ENCODE assay signal across 31 cellular contexts in the genomic region with DNA sequence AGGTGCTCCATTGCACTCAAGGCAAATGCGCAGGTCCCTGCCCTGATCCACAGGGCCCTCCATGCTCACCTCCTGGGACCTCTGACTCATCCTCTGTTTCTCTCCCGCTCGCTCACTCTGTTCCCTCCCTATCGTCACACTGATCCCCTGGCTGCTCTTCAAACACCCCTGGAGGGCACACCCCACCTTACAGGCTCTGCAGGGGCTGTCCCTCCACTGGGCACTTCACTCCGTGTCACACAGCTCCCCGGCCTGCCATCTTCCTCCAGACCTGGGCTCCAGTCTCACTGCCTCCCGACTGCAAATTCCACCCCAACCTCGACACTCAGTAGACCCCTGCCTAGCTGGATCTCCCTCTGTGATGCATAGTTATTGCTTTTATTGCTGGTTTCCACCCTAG.
"Had no signal": no experiment of that assay in that cellular context is flagged by ENCODE, and none has a peak within 500 bp of the region (broad histone marks: within the 10 kb centered on the region; RNA-seq: fewer than 3 reads in every experiment).

No MANE protein-coding gene starts in this region.

- H3K27ac ChIP-seq: breast epithelium, cardiac muscle cell, colonic mucosa, WERI-Rb-1 had no signal

- DNase-seq: activated CD4-positive, alpha-beta memory T cell treated with anti-CD3 and anti-CD28 coated beads, Interleukin-2, amount 10 ng/mL, durations not matched to agents 7 days and 5 days; activated CD4-positive, alpha-beta T cell treated with anti-CD3 and anti-CD28 coated beads for 4 hours; activated CD4-positive, alpha-beta T cell treated with anti-CD3 and anti-CD28 coated beads, Interleukin-2, amount 10 ng/mL, durations not matched to agents 7 days and 5 days; activated CD4-positive, alpha-beta T cell treated with anti-CD3 and anti-CD28 coated beads, Interleukin-2, amount 50 U/mL, for 4 hours; activated CD4-positive, CD25-positive, alpha-beta regulatory T cell; activated CD4-positive, CD25-positive, alpha-beta regulatory T cell treated with anti-CD3 and anti-CD28 coated beads, Interleukin-2, amount 50 U/mL, for 72 hours; activated CD8-positive, alpha-beta memory T cell treated with anti-CD3 and anti-CD28 coated beads, Interleukin-2, amount 50 U/mL, for 48 hours; activated gamma-delta T cell; activated naive CD4-positive, alpha-beta T cell; activated naive CD4-positive, alpha-beta T cell treated with anti-CD3 and anti-CD28 coated beads, Interleukin-2, amount 50 U/mL, for 16 hours; activated T-cell treated with anti-CD3 and anti-CD28 coated beads for 4 hours; activated T-cell treated with anti-CD3 and anti-CD28 coated beads, Interleukin-2, amount 50 U/mL, for 24 hours; activated T-cell treated with anti-CD3 and anti-CD28 coated beads, Interleukin-2, amount 50 U/mL, for 72 hours; amniotic stem cell; anterior cingulate cortex; central memory CD4-positive, alpha-beta T cell; cerebellar nuclear complex; colonic mucosa; effector CD8-positive, alpha-beta T cell; endodermal cell; foreskin fibroblast; head of caudate nucleus; T-helper 1 cell; T-helper 17 cell; T1000; WERI-Rb-1 had no signal

- H3K4me3 ChIP-seq: breast epithelium, cardiac muscle cell, colonic mucosa had no signal

- H3K27me3 Mint-ChIP-seq: activated CD4-positive, alpha-beta T cell treated with anti-CD3 and anti-CD28 coated beads, Interleukin-2, amount 10 ng/mL, durations not matched to agents 7 days and 5 days; activated naive CD8-positive, alpha-beta T cell; activated T-cell treated with anti-CD3 and anti-CD28 coated beads, Interleukin-2, amount 50 U/mL, for 24 hours had no signal

- H3K4me1 ChIP-seq: breast epithelium, colonic mucosa had no signal

- H3K4me1 Mint-ChIP-seq: activated CD4-positive, alpha-beta memory T cell treated with anti-CD3 and anti-CD28 coated beads, Interleukin-2, amount 10 ng/mL, durations not matched to agents 7 days and 5 days; activated CD4-positive, alpha-beta T cell treated with anti-CD3 and anti-CD28 coated beads, Interleukin-2, amount 10 ng/mL, durations not matched to agents 7 days and 5 days; endodermal cell had no signal

- H3K4me3 Mint-ChIP-seq: activated CD4-positive, alpha-beta memory T cell treated with anti-CD3 and anti-CD28 coated beads, Interleukin-2, amount 10 ng/mL, durations not matched to agents 7 days and 5 days; activated CD4-positive, alpha-beta T cell treated with anti-CD3 and anti-CD28 coated beads, Interleukin-2, amount 10 ng/mL, durations not matched to agents 7 days and 5 days; activated naive CD8-positive, alpha-beta T cell; activated T-cell treated with anti-CD3 and anti-CD28 coated beads, Interleukin-2, amount 50 U/mL, for 24 hours; activated T-cell treated with anti-CD3 and anti-CD28 coated beads, Interleukin-2, amount 50 U/mL, for 72 hours; endodermal cell; T-helper 17 cell; T-helper 2 cell treated with Interferon-gamma antibody and Interleukin-4, amounts not matched to agents 5 μg/mL and 100 μg/mL, for 36 hours had no signal

- H3K36me3 Mint-ChIP-seq: activated naive CD8-positive, alpha-beta T cell had no signal

- ATAC-seq: activated T-cell treated with anti-CD3 and anti-CD28 coated beads, Interleukin-2, amount 50 U/mL, for 72 hours; esophagus mucosa; T-helper 17 cell had no signal

- H3K27ac Mint-ChIP-seq: activated CD4-positive, alpha-beta memory T cell treated with anti-CD3 and anti-CD28 coated beads, Interleukin-2, amount 10 ng/mL, durations not matched to agents 7 days and 5 days; activated CD4-positive, alpha-beta T cell treated with anti-CD3 and anti-CD28 coated beads, Interleukin-2, amount 10 ng/mL, durations not matched to agents 7 days and 5 days; activated naive CD8-positive, alpha-beta T cell; activated T-cell treated with anti-CD3 and anti-CD28 coated beads, Interleukin-2, amount 50 U/mL, for 24 hours; activated T-cell treated with anti-CD3 and anti-CD28 coated beads, Interleukin-2, amount 50 U/mL, for 72 hours; endodermal cell; T-helper 17 cell; T-helper 2 cell treated with Interferon-gamma antibody and Interleukin-4, amounts not matched to agents 5 μg/mL and 100 μg/mL, for 36 hours had no signal

- H3K27me3 ChIP-seq: breast epithelium, cardiac muscle cell, colonic mucosa had no signal

- H3K36me3 ChIP-seq: breast epithelium, cardiac muscle cell, colonic mucosa, WERI-Rb-1 had no signal

- H3K9me3 ChIP-seq: breast epithelium, colonic mucosa had no signal

- H3K9me3 Mint-ChIP-seq: activated CD4-positive, alpha-beta memory T cell treated with anti-CD3 and anti-CD28 coated beads, Interleukin-2, amount 10 ng/mL, durations not matched to agents 7 days and 5 days; activated CD4-positive, alpha-beta T cell treated with anti-CD3 and anti-CD28 coated beads, Interleukin-2, amount 10 ng/mL, durations not matched to agents 7 days and 5 days; activated T-cell treated with anti-CD3 and anti-CD28 coated beads, Interleukin-2, amount 50 U/mL, for 24 hours; activated T-cell treated with anti-CD3 and anti-CD28 coated beads, Interleukin-2, amount 50 U/mL, for 72 hours; endodermal cell; T-helper 2 cell treated with Interferon-gamma antibody and Interleukin-4, amounts not matched to agents 5 μg/mL and 100 μg/mL, for 36 hours had no signal
